10 cellular contexts compared by ENCODE assay signal in the genomic region with DNA sequence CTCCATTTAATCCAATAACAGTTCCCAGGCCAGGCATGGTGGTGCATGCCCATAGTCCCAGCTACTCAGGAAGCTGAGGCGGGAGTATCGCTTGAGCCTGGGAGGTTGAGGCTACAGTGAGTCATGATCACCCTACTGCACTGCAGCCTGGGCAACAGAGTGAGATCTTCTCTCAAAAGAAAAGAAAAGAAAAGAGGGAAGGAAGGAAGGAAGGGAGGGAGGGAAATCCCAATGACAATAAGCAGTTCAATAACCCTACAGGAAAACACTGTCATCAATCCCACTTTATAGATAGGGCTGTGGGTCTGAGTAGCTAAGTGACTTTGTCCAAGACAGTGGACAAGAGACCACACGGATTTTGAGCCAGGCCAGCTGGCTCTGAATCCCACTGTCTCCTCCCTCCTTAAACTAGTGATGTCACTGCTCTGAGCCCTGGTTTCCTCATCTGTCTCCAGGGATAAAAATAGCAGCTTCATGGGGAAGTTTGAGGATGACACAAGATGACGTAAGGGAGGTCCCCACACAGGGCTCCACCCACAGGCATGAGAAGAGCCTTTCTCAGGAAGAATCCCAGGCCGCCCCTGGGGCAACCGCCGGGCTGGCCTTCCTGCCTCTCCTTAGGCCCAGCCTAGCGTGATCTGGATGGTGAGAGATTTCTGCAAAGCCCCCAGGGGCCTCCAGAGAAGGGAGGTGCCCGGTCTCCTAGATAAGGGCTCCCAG. TPM values are rescaled to one million over a fixed set of nuclear protein-coding genes. Genes with fewer than 3 reads are reported as not detected.
A peak's percentile ranks its signal among the peaks of the same experiment; 100 is the strongest.
DNase-seq lines count a peak whose midpoint lies in the region; ATAC-seq lines count a peak whose summit lies in the region.
"Had no signal": no experiment of that assay in that cellular context is flagged by ENCODE, and none has a peak within 500 bp of the region (broad histone marks: within the 10 kb centered on the region; RNA-seq: fewer than 3 reads in every experiment).

No MANE protein-coding gene starts in this region.

- H2AK5ac ChIP-seq in trophoblast cell (ENCODE audit: low read length) = peak overlapping the region; percentile 75

- WGBS in trophoblast cell (ENCODE audit: extremely low coverage, insufficient coverage, insufficient read length) = no CpG with 5 or more reads among the region's 9 CpGs

- H3K4me2 ChIP-seq in trophoblast cell (ENCODE audit: low read length) = no peak overlapping the region

- H2BK5ac ChIP-seq in trophoblast cell (ENCODE audit: low read depth, low read length, poor library complexity) = peak overlapping the region; percentile 74

- H3K27me3 ChIP-seq in trophoblast cell (ENCODE audit: insufficient read depth, low read length) = no peaks in the 10 kb centered on the region

- ATAC-seq in esophagus mucosa = peak; percentile 68
- no peak for ATAC-seq in HG03159 (IDR thresholded peaks at IDR 0.05; ENCODE audit: unreplicated experiment)
- no peak for ATAC-seq in HG02885 (IDR thresholded peaks at IDR 0.05; ENCODE audit: poor library complexity, unreplicated experiment)

- peaks cover 1% of the 10 kb centered on the region for H3K79me2 ChIP-seq in trophoblast cell (ENCODE audit: control insufficient read depth, insufficient read depth, low read length, poor library complexity)

- H3K79me1 ChIP-seq in trophoblast cell (ENCODE audit: low read length) = peaks cover 34% of the 10 kb centered on the region

- H3K4ac ChIP-seq in trophoblast cell (ENCODE audit: low read depth, low read length) = peak overlapping the region; percentile 8

- DNase-seq in DMS53 (lab: John Stamatoyannopoulos, UW) (peak; percentile 38), DMS53 treated with DMSO at 0.1 percent for 48 hours (lab: John Stamatoyannopoulos, UW; ENCODE audit: unreplicated experiment) (no peak), RPMI7951 (ENCODE audit: low read depth) (peak; percentile 97), trophoblast cell (peak; percentile 57 to 62), NCI-H1694 (lab: John Stamatoyannopoulos, UW) (no peak)
- DNase-seq: activated CD8-positive, alpha-beta memory T cell treated with anti-CD3 and anti-CD28 coated beads, Interleukin-2, amount 50 U/mL, for 48 hours; natural killer cell had no signal

- no peak overlapping the region for H3K4me3 ChIP-seq in trophoblast cell (ENCODE audit: low read depth, low read length)

- H2BK12ac ChIP-seq in trophoblast cell (ENCODE audit: low read length) = peak overlapping the region; percentile 85

- H4K8ac ChIP-seq in trophoblast cell (ENCODE audit: low read depth, low read length) = peak overlapping the region; percentile 73

- no peak overlapping the region for H3K9ac ChIP-seq in trophoblast cell (ENCODE audit: low read length)

- peak overlapping the region; percentile 45 for H3K14ac ChIP-seq in trophoblast cell (ENCODE audit: low read length)

- no peaks in the 10 kb centered on the region for H3K9me3 ChIP-seq in trophoblast cell (ENCODE audit: insufficient read depth, low read depth, low read length)

- peaks cover 30 to 42% of the 10 kb centered on the region in 2 experiments for H3K4me1 ChIP-seq in trophoblast cell (ENCODE audit: control insufficient read depth in 1 of 2, insufficient read depth in 2 of 2, low read length in 2 of 2)

- H3K36me3 ChIP-seq in trophoblast cell (ENCODE audit: control insufficient read depth in 1 of 2, insufficient read depth in 2 of 2, low read length in 2 of 2) = no peaks in the 10 kb centered on the region

- peak overlapping the region; percentile 20 for H3K27ac ChIP-seq in trophoblast cell (ENCODE audit: low read depth, low read length)

- peak overlapping the region; percentile 39 for H3K18ac ChIP-seq in trophoblast cell (ENCODE audit: low read length)

- H4K91ac ChIP-seq in trophoblast cell (ENCODE audit: low read depth, low read length) = peak overlapping the region; percentile 70

- no peak overlapping the region for H2AFZ ChIP-seq in trophoblast cell (ENCODE audit: insufficient read depth, low read length, poor library complexity)

- H4K12ac ChIP-seq in trophoblast cell (ENCODE audit: low read depth, low read length) = peak overlapping the region; percentile 6

- H2BK120ac ChIP-seq in trophoblast cell (ENCODE audit: insufficient read depth, low read length, poor library complexity) = peak overlapping the region; percentile 76

- no peak overlapping the region for H3K23ac ChIP-seq in trophoblast cell (ENCODE audit: low read length)

RNA-seq across cellular contexts. Expression of a gene that starts 7.2 kb away (rescaled TPM):
- total RNA-seq in RPMI7951 (2014; rRNA removed; shearing (Covaris generic)) = 50.5 and 57.3 TPM in 2 replicates
- total RNA-seq in esophagus mucosa = 58.0 TPM
- polyA plus RNA-seq in trophoblast cell (2013) = 30.6 and 32.9 TPM in 2 replicates

RNA-seq across cellular contexts. Expression of a gene that starts 26.4 kb away (rescaled TPM):
- 92.3 and 111 TPM in 2 replicates for total RNA-seq in RPMI7951 (2014; rRNA removed; shearing (Covaris generic))
- total RNA-seq in esophagus mucosa = 7.1 TPM
- polyA plus RNA-seq in trophoblast cell (2013) = 26.5 and 26.8 TPM in 2 replicates

RNA-seq across cellular contexts. Expression of a gene that starts 34.8 kb away (rescaled TPM):
- 106 and 141 TPM in 2 replicates for total RNA-seq in RPMI7951 (2014; rRNA removed; shearing (Covaris generic))
- total RNA-seq in esophagus mucosa = 55.2 TPM
- polyA plus RNA-seq in trophoblast cell (2013) = 48.6 and 50.5 TPM in 2 replicates

RNA-seq across cellular contexts. Expression of a gene that starts 48.0 kb away (rescaled TPM):
- total RNA-seq in RPMI7951 (2014; rRNA removed; shearing (Covaris generic)) = 3.1 and 6.1 TPM in 2 replicates
- total RNA-seq in esophagus mucosa = 4.5 TPM
- 15.3 and 15.5 TPM in 2 replicates for polyA plus RNA-seq in trophoblast cell (2013)

Comparison
In these comparisons a context has a peak if more than half of its experiments do, and no peak if none do; other contexts are left out.
1. DNase-seq: peak in DMS53 (single experiment), RPMI7951 (single experiment) and trophoblast cell (2 of 2); none in DMS53 treated with DMSO at 0.1 percent for 48 hours (single experiment) and NCI-H1694 (single experiment).
2. RNA of a gene that starts 26.4 kb away (total RNA-seq): 92.3 to 111 TPM in RPMI7951; 7.1 TPM in esophagus mucosa (single experiment); every median in the first group is over 10 times any median in the second.